In genomic region chr14:54711312-54711711, GRCh38 we compare ENCODE assay signal across 13 cellular contexts.
DNase-seq lines count a peak whose midpoint lies in the region; ATAC-seq and TF ChIP-seq lines count a peak whose summit lies in the region.
"Had no signal": no experiment of that assay in that cellular context is flagged by ENCODE, and none has a peak within 500 bp of the region (broad histone marks: within the 10 kb centered on the region; RNA-seq: fewer than 3 reads in every experiment).

No MANE protein-coding gene starts in this region.

- no peak for TF ChIP-seq POLR2A in heart left ventricle (IDR thresholded peaks at IDR 0.05)
- TF ChIP-seq POLR2A in esophagus muscularis mucosa (IDR thresholded peaks at IDR 0.05; ENCODE audit: low read depth) = no peak
- TF ChIP-seq POLR2A in gastrocnemius medialis (IDR thresholded peaks at IDR 0.05) = no peak
- TF ChIP-seq POLR2A in vagina (IDR thresholded peaks at IDR 0.05) = no peak

- TF ChIP-seq CTCF in heart left ventricle (IDR thresholded peaks at IDR 0.05) (no peak), esophagus muscularis mucosa (IDR thresholded peaks at IDR 0.05) (no peak), gastrocnemius medialis (IDR thresholded peaks at IDR 0.05 in 4 of 5, conservative IDR thresholded peaks at IDR 0.05 in 1 of 5) (no peak), vagina (IDR thresholded peaks at IDR 0.05) (no peak), colonic mucosa (IDR thresholded peaks at IDR 0.05) (no peak)

- H3K4me1 ChIP-seq in heart left ventricle (peaks cover 8 to 91% (median 65%) of the 10 kb centered on the region in 12 donors), esophagus muscularis mucosa (peaks cover 53 to 77% (median 68%) of the 10 kb centered on the region in 4 donors), gastrocnemius medialis (peaks cover 84 to 91% of the 10 kb centered on the region in 2 donors), vagina (peaks cover 48% of the 10 kb centered on the region), colonic mucosa (no peaks in the 10 kb centered on the region)

- intact Hi-C loops in heart left ventricle (cut with DNase I) = no loop called here
- intact Hi-C loops in left ventricle myocardium superior (cut with micrococcal nuclease) = no loop called here
- intact Hi-C loops in esophagus muscularis mucosa (cut with DNase I) = no loop called here
- intact Hi-C loops in gastrocnemius medialis (cut with DNase I; ENCODE audit: low total_unique reads) = no loop called here
- intact Hi-C loops in vagina (cut with DNase I) = loop anchor here (5.0 kb wide), 1 partner anchor 61 kb away; no protein-coding TSS in a partner anchor
- intact Hi-C loops in colonic mucosa (cut with DNase I) = no loop called here

- H3K9ac ChIP-seq in colonic mucosa (ENCODE audit: low read depth in 2 of 2, low read length in 2 of 2) = no peak overlapping the region

- no peak for TF ChIP-seq EP300 in esophagus muscularis mucosa (IDR thresholded peaks at IDR 0.05)

- H3K36me3 ChIP-seq in heart left ventricle (no peaks in the 10 kb centered on the region), esophagus muscularis mucosa (no peaks in the 10 kb centered on the region), gastrocnemius medialis (no peaks in the 10 kb centered on the region), vagina (no peaks in the 10 kb centered on the region), colonic mucosa (no peaks in the 10 kb centered on the region)

- in situ Hi-C loops in gastrocnemius medialis (cut with MboI; ENCODE audit: low sequenced_read_pairs in 4 of 4) = no loop called here

- H3K9me3 ChIP-seq in heart left ventricle = no peaks in the 10 kb centered on the region
- H3K9me3 ChIP-seq in esophagus muscularis mucosa = no peaks in the 10 kb centered on the region
- no peaks in the 10 kb centered on the region for H3K9me3 ChIP-seq in gastrocnemius medialis
- no peaks in the 10 kb centered on the region for H3K9me3 ChIP-seq in vagina
- H3K9me3 ChIP-seq in colonic mucosa = no peaks in the 10 kb centered on the region

- H3K27me3 ChIP-seq in heart left ventricle = no peaks in the 10 kb centered on the region
- no peaks in the 10 kb centered on the region for H3K27me3 ChIP-seq in esophagus muscularis mucosa
- H3K27me3 ChIP-seq in gastrocnemius medialis = no peaks in the 10 kb centered on the region
- H3K27me3 ChIP-seq in vagina = no peaks in the 10 kb centered on the region
- H3K27me3 ChIP-seq in colonic mucosa = no peaks in the 10 kb centered on the region
- H3K27me3 ChIP-seq: hepatocyte had no signal

- 97 to 98% (median 97%) methylated on average over 5 of the region's 5 CpGs for WGBS in heart left ventricle, 4 donors
- over 99% methylated on average over 5 of the region's 5 CpGs for WGBS in esophagus muscularis mucosa

- DNase-seq in heart left ventricle = no peak
- DNase-seq in left ventricle myocardium superior = no peak
- no peak for DNase-seq in esophagus muscularis mucosa (ENCODE audit: extremely low spot score)
- no peak for DNase-seq in gastrocnemius medialis
- no peak for DNase-seq in vagina (ENCODE audit: extremely low spot score in 2 of 2)
- no peak for DNase-seq in stimulated activated CD4-positive, alpha-beta T cell treated with anti-CD3 and anti-CD28 coated beads, Interleukin-15, amount 100 ng/mL, for 24 hours
- no peak for DNase-seq in middle frontal gyrus (ENCODE audit: extremely low spot score, low spot score)
- DNase-seq in colonic mucosa = no peak
- DNase-seq: DMS 273 treated with DMSO at 0.1 percent for 48 hours, mesendoderm, NCI-H1436 treated with DMSO at 0.1 percent for 48 hours, NCI-H2171 had no signal

- H3K27ac ChIP-seq in heart left ventricle = peak overlapping the region in 11 of 12 donors; percentile 66 to 87 (median 79)
- H3K27ac ChIP-seq in esophagus muscularis mucosa (replicated peaks in 1 of 4) = peak overlapping the region; percentile 70 to 79 (median 72)
- peak overlapping the region; percentile 86 to 98 (median 89) for H3K27ac ChIP-seq in gastrocnemius medialis
- H3K27ac ChIP-seq in vagina = peak overlapping the region; percentile 70
- H3K27ac ChIP-seq in colonic mucosa = no peak overlapping the region
- H3K27ac ChIP-seq: hepatocyte had no signal

- no peak for ATAC-seq in heart left ventricle
- ATAC-seq in left ventricle myocardium superior = no peak
- ATAC-seq in gastrocnemius medialis = no peak

- H3K4me3 ChIP-seq in heart left ventricle (no peak overlapping the region), esophagus muscularis mucosa (no peak overlapping the region), gastrocnemius medialis (no peak overlapping the region), vagina (no peak overlapping the region), colonic mucosa (no peak overlapping the region)
- H3K4me3 ChIP-seq: hepatocyte had no signal
